25 cellular contexts compared by ENCODE assay signal in the genomic region with DNA sequence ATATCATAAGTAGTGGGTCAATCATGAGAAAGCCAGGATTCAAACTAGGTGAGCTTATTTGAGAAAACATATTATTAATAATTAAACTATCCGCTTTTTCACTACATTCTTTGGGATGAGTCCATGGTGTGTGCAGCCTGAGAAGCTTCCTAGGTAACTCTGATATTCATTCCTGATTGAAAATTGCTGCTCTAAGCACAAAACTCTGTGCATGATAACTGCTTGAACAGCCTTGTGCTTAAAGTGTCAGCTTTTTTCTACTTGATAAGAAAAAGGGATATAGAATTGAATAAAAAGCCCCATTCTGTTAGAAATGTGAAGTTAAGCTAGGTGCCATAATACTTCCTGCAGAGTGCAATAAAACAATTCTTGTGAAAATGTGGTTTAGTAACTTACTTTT.
"Had no signal": no experiment of that assay in that cellular context is flagged by ENCODE, and none has a peak within 500 bp of the region (broad histone marks: within the 10 kb centered on the region; RNA-seq: fewer than 3 reads in every experiment).

No MANE protein-coding gene starts in this region.

- H3K27ac ChIP-seq: coronary artery, dorsolateral prefrontal cortex, epithelial cell of prostate, esophagus squamous epithelium, gastrocnemius medialis, heart right ventricle, left lung, lower lobe of right lung had no signal

- H3K36me3 ChIP-seq: esophagus squamous epithelium, gastrocnemius medialis, heart right ventricle, left lung, lower lobe of right lung had no signal

- H3K9me3 ChIP-seq: gastrocnemius medialis, left lung, lower lobe of right lung, mucosa of descending colon had no signal

- H3K4me3 ChIP-seq: coronary artery, dorsolateral prefrontal cortex, esophagus squamous epithelium, gastrocnemius medialis, heart right ventricle, left lung, lower lobe of right lung, mucosa of descending colon had no signal

- H3K4me1 ChIP-seq: esophagus squamous epithelium, gastrocnemius medialis, heart right ventricle, left lung, lower lobe of right lung had no signal

- H3K27me3 ChIP-seq: esophagus squamous epithelium, gastrocnemius medialis, heart right ventricle, left lung had no signal

- DNase-seq: dermis blood vessel endothelial cell; dorsolateral prefrontal cortex; effector CD4-positive, alpha-beta T cell; effector memory CD4-positive, alpha-beta T cell; erythroblast; esophagus squamous epithelium; foreskin fibroblast; gastrocnemius medialis; glutamatergic neuron; head of caudate nucleus; heart right ventricle; hippocampal formation; left cardiac atrium; left lung; left ventricle myocardium superior; lower lobe of right lung; mesenchymal stem cell; mucosa of descending colon; naive B cell had no signal

- FAIRE-seq: colon, islet of Langerhans, keratinocyte had no signal

- ATAC-seq: esophagus mucosa, gastrocnemius medialis, heart right ventricle, left cardiac atrium, left lung, left ventricle myocardium superior, lower lobe of right lung, mucosa of descending colon had no signal
